Comparison of ENCODE assay signal across 7 cellular contexts in the genomic region with DNA sequence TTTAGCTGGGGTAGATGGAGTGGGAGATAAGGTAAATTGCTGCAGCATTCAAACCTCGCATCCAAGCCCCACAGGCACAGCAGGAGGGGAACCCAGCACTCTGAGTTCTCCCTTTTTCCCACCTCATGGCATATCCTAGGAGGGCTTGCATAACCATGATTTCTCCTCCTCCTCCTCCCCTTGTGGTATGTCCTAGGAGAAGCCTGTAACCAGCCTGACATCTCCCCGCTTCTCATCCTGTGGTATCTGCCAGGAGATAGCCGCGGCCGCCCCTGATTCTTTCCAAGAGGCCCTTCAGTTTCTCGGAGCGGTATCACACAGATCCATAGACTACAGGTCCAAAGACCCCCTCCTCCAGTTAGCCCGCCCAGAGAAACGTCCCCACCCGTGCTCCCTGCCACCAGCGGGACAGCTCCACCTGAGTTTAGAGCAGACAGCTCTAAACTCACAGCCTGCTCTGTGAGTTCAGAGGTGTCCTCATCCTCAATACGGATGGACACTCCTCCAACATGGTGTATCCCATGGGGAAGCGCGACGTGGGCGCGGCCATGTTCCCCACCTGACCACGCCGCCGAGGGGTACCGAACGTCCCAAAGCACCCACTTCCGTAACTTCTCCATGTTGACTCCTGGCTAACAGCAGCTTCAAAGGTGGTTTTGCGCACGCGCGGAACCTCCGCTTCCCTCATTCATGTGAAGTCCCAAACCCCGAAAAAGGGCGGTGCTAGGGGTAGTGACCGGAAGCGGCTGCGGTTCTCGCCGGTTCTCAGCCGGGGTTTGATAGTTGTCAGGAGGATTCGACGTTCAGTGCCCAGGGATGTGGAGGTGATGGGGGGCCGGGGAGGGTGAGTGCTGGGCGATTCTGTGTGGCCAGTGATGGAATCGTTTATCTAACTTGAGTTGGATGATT. TPM values are rescaled to one million over a fixed set of nuclear protein-coding genes. Genes with fewer than 3 reads are reported as not detected.
A peak's percentile ranks its signal among the peaks of the same experiment; 100 is the strongest.
DNase-seq lines count a peak whose midpoint lies in the region; ATAC-seq and TF ChIP-seq lines count a peak whose summit lies in the region.

ZNF81 (plus strand) TSS at position 739 of the 909 bp plus-strand sequence. CDS start 9,366 bp downstream, outside the sequence.

- H4K20me1 ChIP-seq in hepatocyte (ENCODE audit: insufficient read depth, poor library complexity, severe bottlenecking) = no peaks in the 10 kb centered on the region

- no peaks in the 10 kb centered on the region for H3K4me1 ChIP-seq in hepatocyte (ENCODE audit: insufficient read depth)

- in situ Hi-C loops in astrocyte of the spinal cord (cut with HindIII; ENCODE audit: low sequenced_read_pairs) = no loop called here

- H3K4me3 ChIP-seq in astrocyte of the spinal cord (ENCODE audit: low read depth, low read length) (peak within 1 kb of the TSS; percentile 50), hepatocyte (peak within 1 kb of the TSS; percentile 15)

- peak within 1 kb of the TSS; percentile 5 for H2AFZ ChIP-seq in hepatocyte

- WGBS in hepatocyte (ENCODE audit: low lambda C conversion rate, missing lambda C conversion rate) = 35% methylated on average over 41 of the region's 41 CpGs

- ATAC-seq in GM18517 (IDR thresholded peaks at IDR 0.05; ENCODE audit: unreplicated experiment) (peak; percentile 82), HG03039 (IDR thresholded peaks at IDR 0.05; ENCODE audit: unreplicated experiment) (peak; percentile 92)

- H3K79me2 ChIP-seq in hepatocyte = peaks cover 21% of the 10 kb centered on the region

- H3K9me3 ChIP-seq in hepatocyte (ENCODE audit: low read depth) = no peaks in the 10 kb centered on the region

- H3K4me2 ChIP-seq in hepatocyte = peak within 1 kb of the TSS; percentile 73

- peak within 1 kb of the TSS; percentile 86 for H3K27ac ChIP-seq in hepatocyte

- H3K36me3 ChIP-seq in hepatocyte (replicated peaks; ENCODE audit: insufficient read depth, low read depth) = no peaks in the 10 kb centered on the region

- TF ChIP-seq CTCF in astrocyte of the spinal cord (IDR thresholded peaks at IDR 0.05; ENCODE audit: low read depth, low read length) (no peak), hepatocyte (IDR thresholded peaks at IDR 0.05; ENCODE audit: poor library complexity) (no peak)

- peak; percentile 95 to 96 for DNase-seq in NCI-H2081 (lab: John Stamatoyannopoulos, UW)
- DNase-seq in T1000 (lab: John Stamatoyannopoulos, UW) = peak; percentile 88
- DNase-seq in astrocyte of the spinal cord (ENCODE audit: low read depth, low spot score) = peak; percentile 96
- peak; percentile 96 for DNase-seq in hepatocyte (ENCODE audit: low spot score)
- DNase-seq in renal cortical epithelial cell (ENCODE audit: low read depth) = peak; percentile 91

- H3K27me3 ChIP-seq in hepatocyte = no peaks in the 10 kb centered on the region

- no peaks in the 10 kb centered on the region for H3K9me2 ChIP-seq in hepatocyte (replicated peaks; ENCODE audit: insufficient read depth)

RNA-seq across cellular contexts. Expression of gene ZNF81, which starts in this region (rescaled TPM):
- total RNA-seq in hepatocyte (4.6 and 10.9 TPM in 2 replicates), renal cortical epithelial cell (2.6 and 9.3 TPM in 2 replicates)
- 1.9 and 4.1 TPM in 2 replicates for polyA plus RNA-seq in hepatocyte

Comparison
In these comparisons a context has a peak if more than half of its experiments do, and no peak if none do; other contexts are left out.
1. Peak in every context shown above with its lines: DNase-seq, ATAC-seq, H3K4me3 ChIP-seq and H3K27ac ChIP-seq.